1 cellular context compared by ENCODE assay signal in genomic region chr6:31906122-31906521, GRCh38.
TF ChIP-seq lines count a peak whose summit lies in the region.

No MANE protein-coding gene starts in this region.

TF ChIP-seq in IMR-90, 13 proteins besides CTCF, POLR2A, EP300 and RAD21:
- TF ChIP-seq BHLHE40 (IDR thresholded peaks at IDR 0.05; ENCODE audit: low read depth, low read length) (no peak), RCOR1 (IDR thresholded peaks at IDR 0.05; ENCODE audit: insufficient replicate concordance, low read length) (no peak), SMC3 (IDR thresholded peaks at IDR 0.05; ENCODE audit: low read depth, low read length) (no peak)
TF ChIP-seq in IMR-90: peak in this region for 0.
